Comparison of ENCODE assay signal across 1 cellular context in genomic region chr17:43025290-43025657, GRCh38.
A peak's percentile ranks its signal among the peaks of the same experiment; 100 is the strongest.
TF ChIP-seq lines count a peak whose summit lies in the region.

No MANE protein-coding gene starts in this region.

TF ChIP-seq in HepG2, 621 proteins besides CTCF, POLR2A, EP300 and RAD21:
- TF ChIP-seq ZNF704 (CRISPR knock-in tag; IDR thresholded peaks at IDR 0.05; ENCODE audit: borderline replicate concordance), result no peak
- TF ChIP-seq ZSCAN5A (CRISPR knock-in tag; IDR thresholded peaks at IDR 0.05; ENCODE audit: borderline replicate concordance), result no peak
- 0 out of 2 replicates have a peak, but pooled peaks have one; percentile 2 for TF ChIP-seq ZNF589 (CRISPR knock-in tag; conservative IDR thresholded peaks at IDR 0.05)
- no peak for TF ChIP-seq RBM22 (optimal IDR thresholded peaks at IDR 0.05; ENCODE audit: low read length)
